In the genomic region with DNA sequence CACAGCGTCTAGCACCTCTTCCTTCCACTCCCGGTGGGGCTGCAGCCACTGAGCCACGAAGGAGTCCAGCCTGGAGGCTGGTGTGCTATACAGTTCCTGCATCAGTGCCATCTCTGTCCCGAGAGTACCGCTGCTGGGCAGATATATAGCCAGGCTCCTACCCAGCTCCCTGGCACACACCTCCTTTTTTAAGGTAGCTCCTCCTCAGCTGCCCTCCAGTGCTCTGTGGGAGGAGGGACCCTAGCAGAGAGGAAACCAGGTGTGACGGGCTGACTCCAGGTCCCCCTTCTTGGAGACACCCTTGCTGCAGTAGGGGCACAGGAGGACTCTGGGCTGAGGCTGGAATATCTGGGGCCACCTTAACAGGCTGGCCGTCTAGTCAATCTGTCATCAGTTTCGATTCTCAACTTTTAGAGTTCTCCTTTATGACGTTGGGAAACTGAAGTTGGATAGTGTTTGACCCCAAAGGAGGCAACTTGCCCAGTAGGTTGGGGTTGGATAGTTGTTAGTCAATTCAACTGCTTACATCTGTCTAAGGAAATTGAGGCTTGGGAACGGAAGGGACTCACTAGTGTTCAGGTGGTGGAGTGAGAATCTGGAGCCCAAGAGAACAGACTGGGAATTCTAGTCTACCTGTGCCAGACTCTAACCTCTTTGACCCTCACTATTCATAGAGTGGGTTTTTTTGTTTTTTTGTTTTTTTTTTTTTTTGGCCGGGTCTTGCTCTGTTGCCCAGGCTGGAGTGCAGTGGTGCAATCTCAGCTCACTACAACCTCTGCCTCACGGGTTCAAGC, we compare ENCODE assay signal across 10 cellular contexts. TPM values are rescaled to one million over a fixed set of nuclear protein-coding genes. Genes with fewer than 3 reads are reported as not detected.
DNase-seq lines count a peak whose midpoint lies in the region; ATAC-seq, FAIRE-seq and TF ChIP-seq lines count a peak whose summit lies in the region.
"Had no signal": no experiment of that assay in that cellular context is flagged by ENCODE, and none has a peak within 500 bp of the region (broad histone marks: within the 10 kb centered on the region; RNA-seq: fewer than 3 reads in every experiment).

Gene OASL (minus strand): TSS at position 386 of the 794 bp plus-strand sequence. CDS start 275 bp downstream, at position 111.

- peaks cover 15% of the 10 kb centered on the region for H3K27me3 Mint-ChIP-seq in T-helper 2 cell treated with Interferon-gamma antibody and Interleukin-4, amounts not matched to agents 5 μg/mL and 100 μg/mL, for 36 hours (ENCODE audit: low read depth)

- peak within 1 kb of the TSS; percentile 4 to 27 (median 16) for H3K4me3 ChIP-seq in thyroid gland (replicated peaks in 1 of 3)

- DNase-seq in SIG-M5 treated with dmso at 0.1 percent for 504 hours (lab: John Stamatoyannopoulos, UW; ENCODE audit: unreplicated experiment) (peak; percentile 86), SIG-M5 (lab: John Stamatoyannopoulos, UW) (no peak), mucosa of gallbladder (ENCODE audit: low spot score) (peak; percentile 41), thyroid gland (peak; percentile 5 to 17), D721Med (ENCODE audit: insufficient read length, low spot score) (no peak)
- peak; percentile 36 for DNase-seq in T-helper 2 cell treated with Interferon-gamma antibody and Interleukin-4, amounts not matched to agents 5 μg/mL and 100 μg/mL, for 36 hours (ENCODE audit: low spot score)
- DNase-seq in central memory CD4-positive, alpha-beta T cell, result peak; percentile 63

- intact Hi-C loops in thyroid gland (cut with DNase I), result no loop called here

- TF ChIP-seq CTCF in thyroid gland (IDR thresholded peaks at IDR 0.05) (no peak), D721Med (IDR thresholded peaks at IDR 0.05; ENCODE audit: insufficient read depth, missing control alignments) (no peak)

- peak within 1 kb of the TSS; percentile 94 for H3K4me3 Mint-ChIP-seq in T-helper 2 cell treated with Interferon-gamma antibody and Interleukin-4, amounts not matched to agents 5 μg/mL and 100 μg/mL, for 36 hours

- H3K36me3 Mint-ChIP-seq in T-helper 2 cell treated with Interferon-gamma antibody and Interleukin-4, amounts not matched to agents 5 μg/mL and 100 μg/mL, for 36 hours (ENCODE audit: low read depth), result peaks cover 14% of the 10 kb centered on the region

- H3K9me3 ChIP-seq in thyroid gland, result no peaks in the 10 kb centered on the region

- no peaks in the 10 kb centered on the region for H3K27me3 ChIP-seq in thyroid gland

- peak in 1 of 2 donors; percentile 9 for TF ChIP-seq POLR2A in thyroid gland (IDR thresholded peaks at IDR 0.05)

- FAIRE-seq in D721Med (lab: Jason Lieb, UNC), result no peak
- FAIRE-seq: islet of Langerhans had no signal

- no peaks in the 10 kb centered on the region for H3K9me3 Mint-ChIP-seq in T-helper 2 cell treated with Interferon-gamma antibody and Interleukin-4, amounts not matched to agents 5 μg/mL and 100 μg/mL, for 36 hours

- ATAC-seq in HG03135 (IDR thresholded peaks at IDR 0.05; ENCODE audit: unreplicated experiment), result peak; percentile 77

- H3K4me1 ChIP-seq in thyroid gland, result peaks cover 0 to 10% of the 10 kb centered on the region in 2 donors

- H3K4me1 Mint-ChIP-seq in T-helper 2 cell treated with Interferon-gamma antibody and Interleukin-4, amounts not matched to agents 5 μg/mL and 100 μg/mL, for 36 hours (ENCODE audit: low read depth), result peaks cover 35% of the 10 kb centered on the region

- no peaks in the 10 kb centered on the region for H3K36me3 ChIP-seq in thyroid gland

- 15 to 22% methylated on average over 10 of the region's 12 CpGs for WGBS in thyroid gland, 2 donors

- peak within 1 kb of the TSS; percentile 89 for H3K27ac Mint-ChIP-seq in T-helper 2 cell treated with Interferon-gamma antibody and Interleukin-4, amounts not matched to agents 5 μg/mL and 100 μg/mL, for 36 hours

- H3K27ac ChIP-seq in thyroid gland, result peak within 1 kb of the TSS in 1 of 3 donors; percentile 20
- H3K27ac ChIP-seq: C4-2B had no signal

RNA-seq across cellular contexts. Expression of gene OASL, which starts in this region (rescaled TPM):
- total RNA-seq in mucosa of gallbladder (3.1 TPM), thyroid gland (1 to 10 TPM in 1 of 4 donors, under 1 TPM in 3; 0.20 to 1.4 (median 0.49) TPM)

Comparison
In these comparisons a context has a peak if more than half of its experiments do, and no peak if none do; other contexts are left out.
1. DNase-seq: peak in SIG-M5 treated with dmso at 0.1 percent for 504 hours (single experiment), T-helper 2 cell treated with Interferon-gamma antibody and Interleukin-4, amounts not matched to agents 5 μg/mL and 100 μg/mL, for 36 hours (single experiment), central memory CD4-positive, alpha-beta T cell (single experiment), mucosa of gallbladder (single experiment) and thyroid gland (2 of 2); none in SIG-M5 (single experiment) and D721Med (single experiment).